21 cellular contexts compared by ENCODE assay signal in genomic region chr11:45304111-45304991, GRCh38. TPM values are rescaled to one million over a fixed set of nuclear protein-coding genes. Genes with fewer than 3 reads are reported as not detected.
"Had no signal": no experiment of that assay in that cellular context is flagged by ENCODE, and none has a peak within 500 bp of the region (broad histone marks: within the 10 kb centered on the region; RNA-seq: fewer than 3 reads in every experiment).

No MANE protein-coding gene starts in this region.

- DNase-seq: activated CD4-positive, alpha-beta T cell treated with anti-CD3 and anti-CD28 coated beads, Interleukin-2, amount 50 U/mL, for 4 hours; activated CD4-positive, CD25-positive, alpha-beta regulatory T cell treated with anti-CD3 and anti-CD28 coated beads, Interleukin-2, amount 50 U/mL, for 72 hours; activated gamma-delta T cell; activated T-cell treated with anti-CD3 and anti-CD28 coated beads, Interleukin-2, amount 50 U/mL, for 4 hours; adrenal gland; effector memory CD8-positive, alpha-beta T cell; esophagus squamous epithelium; immature natural killer cell; mesenchymal stem cell; naive thymus-derived CD4-positive, alpha-beta T cell; pancreas; right lobe of liver; stimulated activated CD4-positive, alpha-beta T cell treated with anti-CD3 and anti-CD28 coated beads, Interleukin-4, amount 100 ng/mL, for 1 hour; stomach; trophoblast cell had no signal

- H3K36me3 ChIP-seq: adrenal gland, breast epithelium, esophagus squamous epithelium, pancreas, right lobe of liver, stomach had no signal

- H3K4me1 Mint-ChIP-seq: naive thymus-derived CD4-positive, alpha-beta T cell had no signal

- H3K4me1 ChIP-seq: breast epithelium, esophagus squamous epithelium, pancreas, right lobe of liver, stomach had no signal

- H3K9me3 ChIP-seq: adrenal gland, breast epithelium, esophagus squamous epithelium, pancreas, right lobe of liver, stomach had no signal

- H3K27ac ChIP-seq: adrenal gland, breast epithelium, esophagus squamous epithelium, pancreas, right lobe of liver, stomach had no signal

- H3K27me3 ChIP-seq: adrenal gland, breast epithelium, pancreas, right lobe of liver, stomach had no signal

- H3K36me3 Mint-ChIP-seq: activated naive CD4-positive, alpha-beta T cell treated with anti-CD3 and anti-CD28 coated beads, Interleukin-2, amount 50 U/mL, for 72 hours; immature natural killer cell; naive thymus-derived CD4-positive, alpha-beta T cell had no signal

- H3K4me3 Mint-ChIP-seq: activated T-cell treated with anti-CD3 and anti-CD28 coated beads, Interleukin-2, amount 50 U/mL, for 4 hours; dendritic cell treated with granulocyte-macrophage colony-stimulating factor and Interleukin-4, amounts not matched to agents 40 ng/mL and 50 ng/mL, for 4 days; effector memory CD8-positive, alpha-beta T cell; immature natural killer cell; naive thymus-derived CD4-positive, alpha-beta T cell; T-helper 1 cell treated with Interleukin-12 subunit alpha and Interleukin-12 subunit beta and Interleukin-4 antibody, amounts not matched to agents 30 μg/mL and 1 μg/mL, for 36 hours had no signal

- H3K27ac Mint-ChIP-seq: dendritic cell treated with granulocyte-macrophage colony-stimulating factor and Interleukin-4, amounts not matched to agents 40 ng/mL and 50 ng/mL, for 4 days; effector memory CD8-positive, alpha-beta T cell; immature natural killer cell; naive thymus-derived CD4-positive, alpha-beta T cell; T-helper 1 cell treated with Interleukin-12 subunit alpha and Interleukin-12 subunit beta and Interleukin-4 antibody, amounts not matched to agents 30 μg/mL and 1 μg/mL, for 36 hours had no signal

- H3K4me3 ChIP-seq: adrenal gland, breast epithelium, esophagus squamous epithelium, pancreas, right lobe of liver, smooth muscle cell, stomach had no signal

- H3K9me3 Mint-ChIP-seq: activated naive CD4-positive, alpha-beta T cell treated with anti-CD3 and anti-CD28 coated beads, Interleukin-2, amount 50 U/mL, for 72 hours; activated T-cell treated with anti-CD3 and anti-CD28 coated beads, Interleukin-2, amount 50 U/mL, for 4 hours; dendritic cell treated with granulocyte-macrophage colony-stimulating factor and Interleukin-4, amounts not matched to agents 40 ng/mL and 50 ng/mL, for 4 days; effector memory CD8-positive, alpha-beta T cell; immature natural killer cell; naive thymus-derived CD4-positive, alpha-beta T cell; T-helper 1 cell treated with Interleukin-12 subunit alpha and Interleukin-12 subunit beta and Interleukin-4 antibody, amounts not matched to agents 30 μg/mL and 1 μg/mL, for 36 hours had no signal

- ATAC-seq: effector memory CD8-positive, alpha-beta T cell; naive thymus-derived CD4-positive, alpha-beta T cell; pancreas had no signal

- H3K4me2 ChIP-seq: smooth muscle cell had no signal

RNA-seq across cellular contexts. Expression of gene SYT13, which starts 18.2 kb away (rescaled TPM):
- total RNA-seq: activated naive CD4-positive, alpha-beta T cell treated with anti-CD3 and anti-CD28 coated beads, Interleukin-2, amount 50 U/mL, for 72 hours; naive thymus-derived CD4-positive, alpha-beta T cell; pulmonary artery endothelial cell had no signal
